ENCODE assay signal across 8 cellular contexts in genomic region chr19:5403968-5404640, GRCh38. TPM values are rescaled to one million over a fixed set of nuclear protein-coding genes. Genes with fewer than 3 reads are reported as not detected.
DNase-seq lines count a peak whose midpoint lies in the region; ATAC-seq and TF ChIP-seq lines count a peak whose summit lies in the region.

No MANE protein-coding gene starts in this region.

- WGBS in GM23248 (ENCODE audit: low coverage in 1 of 2, low lambda C conversion rate in 2 of 2, missing lambda C conversion rate in 2 of 2), 2 experiments: 5 to 7% methylated on average over 11 to 12 of the region's 12 CpGs

- no peak overlapping the region for H2AFZ ChIP-seq in GM23248

- in situ Hi-C loops in GM23248 (cut with MboI): no loop called here

- H3K36me3 Mint-ChIP-seq in progenitor cell of endocrine pancreas (ENCODE audit: insufficient read depth): no peaks in the 10 kb centered on the region

- TF ChIP-seq CTCF in progenitor cell of endocrine pancreas (IDR thresholded peaks at IDR 0.05; ENCODE audit: unreplicated experiment): no peak

- H3K4me1 Mint-ChIP-seq in progenitor cell of endocrine pancreas (ENCODE audit: low read depth): no peaks in the 10 kb centered on the region

- no peaks in the 10 kb centered on the region for H3K36me3 ChIP-seq in GM23248 (ENCODE audit: low read depth)

- ATAC-seq in HG03280 (IDR thresholded peaks at IDR 0.05; ENCODE audit: unreplicated experiment): no peak

- no peak overlapping the region for H3K4me2 ChIP-seq in GM23248 (ENCODE audit: unreplicated experiment)

- H3K27ac ChIP-seq in GM23248: no peak overlapping the region

- H3K27me3 ChIP-seq in GM23248 (replicated peaks; ENCODE audit: insufficient read depth): no peaks in the 10 kb centered on the region; the same call in 1 of the 2 replicates

- H3K4me1 ChIP-seq in GM23248 (ENCODE audit: insufficient read depth): no peaks in the 10 kb centered on the region

- no peak overlapping the region for H3K4me3 ChIP-seq in GM23248

- no peaks in the 10 kb centered on the region for H3K9me3 ChIP-seq in GM23248 (ENCODE audit: low read depth)

- peak; percentile 90 for DNase-seq in GM23248
- peak; percentile 91 for DNase-seq in RPMI8226
- peak; percentile 2 for DNase-seq in activated effector memory CD4-positive, alpha-beta T cell treated with Interleukin-2 at 50 U/mL for 16 hours
- DNase-seq in globus pallidus (ENCODE audit: low spot score): peak; percentile 38
- DNase-seq in progenitor cell of endocrine pancreas (ENCODE audit: low spot score, unreplicated experiment): peak; percentile 95
- no peak for DNase-seq in NCI-H1930 (lab: John Stamatoyannopoulos, UW)
- no peak for DNase-seq in SK-N-DZ (ENCODE audit: low spot score)

- peaks cover 6% of the 10 kb centered on the region for H3K9me3 Mint-ChIP-seq in progenitor cell of endocrine pancreas (ENCODE audit: low read depth)

- no peaks in the 10 kb centered on the region for H4K20me1 ChIP-seq in GM23248 (ENCODE audit: insufficient read depth)

- H3K27me3 Mint-ChIP-seq in progenitor cell of endocrine pancreas: peaks cover 62% of the 10 kb centered on the region

- H3K4me3 Mint-ChIP-seq in progenitor cell of endocrine pancreas (ENCODE audit: low read depth): no peak overlapping the region

- no peak overlapping the region for H3K27ac Mint-ChIP-seq in progenitor cell of endocrine pancreas

- no peaks in the 10 kb centered on the region for H3F3A ChIP-seq in GM23248 (ENCODE audit: insufficient read depth)

- no peaks in the 10 kb centered on the region for H3K9me2 ChIP-seq in GM23248 (ENCODE audit: insufficient read depth)

- H3K9ac ChIP-seq in GM23248: no peak overlapping the region

- H3K79me2 ChIP-seq in GM23248 (ENCODE audit: insufficient read depth): no peaks in the 10 kb centered on the region

RNA-seq across cellular contexts. Expression of gene ZNRF4, which starts 51.1 kb away (rescaled TPM):
- total RNA-seq in GM23248 (2014; rRNA removed; shearing (Covaris generic)): not detected in 2 replicates
- not detected in 2 replicates for polyA plus RNA-seq in GM23248 (2016; fragmentation: Nextera tagmentation; extraction: Ambion mirVana)
- not detected in 2 replicates for total RNA-seq in progenitor cell of endocrine pancreas
- polyA plus RNA-seq in SK-N-DZ (2014; cell fraction: cytosol; rRNA removed): not detected in 2 replicates
- not detected in 2 replicates for polyA plus RNA-seq in SK-N-DZ (2014; cell fraction: nucleus; rRNA removed)

Comparison
In these comparisons a context has a peak if more than half of its experiments do, and no peak if none do; other contexts are left out.
1. DNase-seq: peak in GM23248 (single experiment), RPMI8226 (single experiment), activated effector memory CD4-positive, alpha-beta T cell treated with Interleukin-2 at 50 U/mL for 16 hours (single experiment), globus pallidus (single experiment) and progenitor cell of endocrine pancreas (single experiment); none in NCI-H1930 (0 of 2) and SK-N-DZ (single experiment).